ENCODE assay signal across 22 cellular contexts in genomic region chr1:48794815-48795214, GRCh38. TPM values are rescaled to one million over a fixed set of nuclear protein-coding genes. Genes with fewer than 3 reads are reported as not detected.
DNase-seq lines count a peak whose midpoint lies in the region; ATAC-seq, FAIRE-seq and TF ChIP-seq lines count a peak whose summit lies in the region.
"Had no signal": no experiment of that assay in that cellular context is flagged by ENCODE, and none has a peak within 500 bp of the region (broad histone marks: within the 10 kb centered on the region; RNA-seq: fewer than 3 reads in every experiment).

No MANE protein-coding gene starts in this region.

- H3K27ac ChIP-seq in breast epithelium (no peak overlapping the region), substantia nigra (ENCODE audit: low read depth, low read length, poor library complexity, severe bottlenecking) (no peak overlapping the region)
- H3K27ac ChIP-seq: SJCRH30 had no signal

- ATAC-seq in stimulated activated naive CD8-positive, alpha-beta T cell treated with anti-CD3 and anti-CD28 coated beads, Interleukin-15, amount 100 ng/mL, for 72 hours, result peak; percentile 46

- H3K27me3 Mint-ChIP-seq in MCF 10A (ENCODE audit: insufficient read depth, unreplicated experiment) (peaks cover 8% of the 10 kb centered on the region), type B pancreatic cell (peaks cover 29% of the 10 kb centered on the region)
- peaks cover 46% of the 10 kb centered on the region for H3K27me3 Mint-ChIP-seq in stimulated activated naive CD8-positive, alpha-beta T cell treated with anti-CD3 and anti-CD28 coated beads, Interleukin-15, amount 100 ng/mL, for 72 hours

- peaks cover 0 to 10% of the 10 kb centered on the region in 2 donors for H3K4me1 ChIP-seq in breast epithelium
- H3K4me1 ChIP-seq: SJCRH30 had no signal

- TF ChIP-seq CTCF in MCF 10A (IDR thresholded peaks at IDR 0.05; ENCODE audit: unreplicated experiment) (no peak), breast epithelium (IDR thresholded peaks at IDR 0.05) (no peak), NB4 (IDR thresholded peaks at IDR 0.05; ENCODE audit: low read depth, low read length) (no peak), bronchial epithelial cell (IDR thresholded peaks at IDR 0.05; ENCODE audit: insufficient read depth, low read length, severe bottlenecking) (no peak), type B pancreatic cell (conservative IDR thresholded peaks at IDR 0.05) (no peak)

- TF ChIP-seq POLR2A in breast epithelium (IDR thresholded peaks at IDR 0.05), result no peak
- TF ChIP-seq POLR2A in NB4 (IDR thresholded peaks at IDR 0.05; ENCODE audit: extremely low read depth, insufficient read length), result no peak

- H3K27me3 ChIP-seq in breast epithelium (no peaks in the 10 kb centered on the region), bronchial epithelial cell (ENCODE audit: control insufficient read depth, insufficient read depth, low read length) (no peaks in the 10 kb centered on the region)
- H3K27me3 ChIP-seq: SJCRH30 had no signal

- no peak overlapping the region for H3K27ac Mint-ChIP-seq in MCF 10A (ENCODE audit: low read depth, unreplicated experiment)
- H3K27ac Mint-ChIP-seq in stimulated activated naive CD8-positive, alpha-beta T cell treated with anti-CD3 and anti-CD28 coated beads, Interleukin-15, amount 100 ng/mL, for 72 hours, result no peak overlapping the region
- no peak overlapping the region for H3K27ac Mint-ChIP-seq in type B pancreatic cell
- H3K27ac Mint-ChIP-seq: brain, H9 had no signal

- H3K4me3 ChIP-seq in breast epithelium (no peak overlapping the region), NB4 (ENCODE audit: low read depth, low read length) (no peak overlapping the region), bronchial epithelial cell (ENCODE audit: low read depth, low read length) (no peak overlapping the region)
- H3K4me3 ChIP-seq: SJCRH30 had no signal

- H3K36me3 Mint-ChIP-seq in MCF 10A (ENCODE audit: insufficient read depth, unreplicated experiment) (no peaks in the 10 kb centered on the region), type B pancreatic cell (no peaks in the 10 kb centered on the region)
- H3K36me3 Mint-ChIP-seq: brain had no signal

- intact Hi-C loops in MCF 10A (cut with micrococcal nuclease) (no loop called here), breast epithelium (cut with DNase I; ENCODE audit: low total_unique reads) (no loop called here)

- BruUV-seq in MCF 10A (replicated peaks; lab: Mats Ljungman, UMichigan), result no TSS peak

- POLR2A ChIA-PET in MCF 10A (lab: Yijun Ruan, JAX), result no interaction called here

- H3K36me3 ChIP-seq in breast epithelium (no peaks in the 10 kb centered on the region), bronchial epithelial cell (ENCODE audit: control insufficient read depth, insufficient read depth, low read length) (no peaks in the 10 kb centered on the region)
- H3K36me3 ChIP-seq: SJCRH30 had no signal

- CTCF ChIA-PET in MCF 10A (lab: Yijun Ruan, JAX), result no interaction called here

- H3K9me3 ChIP-seq in breast epithelium, result no peaks in the 10 kb centered on the region
- H3K9me3 ChIP-seq: SJCRH30 had no signal

- H3K4me1 Mint-ChIP-seq in MCF 10A (ENCODE audit: insufficient read depth, unreplicated experiment) (no peaks in the 10 kb centered on the region), type B pancreatic cell (ENCODE audit: unreplicated experiment) (peaks cover 4% of the 10 kb centered on the region)
- peaks cover 27% of the 10 kb centered on the region for H3K4me1 Mint-ChIP-seq in stimulated activated naive CD8-positive, alpha-beta T cell treated with anti-CD3 and anti-CD28 coated beads, Interleukin-15, amount 100 ng/mL, for 72 hours

- no peak overlapping the region for H3K4me3 Mint-ChIP-seq in MCF 10A (ENCODE audit: unreplicated experiment)
- H3K4me3 Mint-ChIP-seq in stimulated activated naive CD8-positive, alpha-beta T cell treated with anti-CD3 and anti-CD28 coated beads, Interleukin-15, amount 100 ng/mL, for 72 hours, result no peak overlapping the region
- H3K4me3 Mint-ChIP-seq in type B pancreatic cell, result no peak overlapping the region
- H3K4me3 Mint-ChIP-seq: brain, H9 had no signal

- DNase-seq in MCF 10A (ENCODE audit: unreplicated experiment) (peak; percentile 21), breast epithelium (ENCODE audit: low spot score in 2 of 2) (no peak), NB4 (ENCODE audit: low read depth) (peak; percentile 37), bronchial epithelial cell (ENCODE audit: low read depth) (peak; percentile 72), substantia nigra (lab: John Stamatoyannopoulos, UW) (no peak), NCI-H524 treated with DMSO at 0.1 percent for 48 hours (lab: John Stamatoyannopoulos, UW) (no peak), type B pancreatic cell (ENCODE audit: extremely low spot score, unreplicated experiment) (no peak)
- DNase-seq in stimulated activated naive CD8-positive, alpha-beta T cell treated with anti-CD3 and anti-CD28 coated beads, Interleukin-15, amount 100 ng/mL, for 72 hours, result no peak
- DNase-seq: activated CD4-positive, alpha-beta T cell treated with anti-CD3 and anti-CD28 coated beads, Interleukin-2, amount 50 U/mL, for 1 hour; DND-41; effector memory CD4-positive, alpha-beta T cell; foreskin melanocyte; H9; NCI-H1417; NCI-H2107; NCI-H446; nucleus accumbens; SJCRH30; small intestine; stimulated activated CD4-positive, alpha-beta T cell treated with anti-CD3 and anti-CD28 coated beads, Interleukin-2, amount 100 ng/mL, for 24 hours had no signal

- no peak for FAIRE-seq in bronchial epithelial cell (lab: Jason Lieb, UNC)
- FAIRE-seq: small intestine had no signal

- H3K9me3 Mint-ChIP-seq in MCF 10A (ENCODE audit: unreplicated experiment) (no peaks in the 10 kb centered on the region), type B pancreatic cell (peaks cover 3% of the 10 kb centered on the region)
- H3K9me3 Mint-ChIP-seq in stimulated activated naive CD8-positive, alpha-beta T cell treated with anti-CD3 and anti-CD28 coated beads, Interleukin-15, amount 100 ng/mL, for 72 hours, result no peaks in the 10 kb centered on the region
- H3K9me3 Mint-ChIP-seq: H9 had no signal

RNA-seq across cellular contexts. Expression of gene BEND5, which starts 18.1 kb away (rescaled TPM):
- not detected in 2 replicates for total RNA-seq in MCF 10A (2022)
- 1 to 10 TPM; 3.2 to 7.3 (median 5.9) TPM for total RNA-seq in breast epithelium
- not detected in 2 replicates for total RNA-seq in bronchial epithelial cell
- 4.4 and 10.6 TPM in 2 replicates for total RNA-seq in type B pancreatic cell (ENCODE audit: low replicate concordance)
- total RNA-seq: pulmonary artery endothelial cell had no signal

Comparison
In these comparisons a context has a peak if more than half of its experiments do, and no peak if none do; other contexts are left out.
1. DNase-seq: peak in MCF 10A (single experiment), NB4 (single experiment) and bronchial epithelial cell (single experiment); none in breast epithelium (0 of 2), stimulated activated naive CD8-positive, alpha-beta T cell treated with anti-CD3 and anti-CD28 coated beads, Interleukin-15, amount 100 ng/mL, for 72 hours (0 of 2), substantia nigra (0 of 49), NCI-H524 treated with DMSO at 0.1 percent for 48 hours (single experiment) and type B pancreatic cell (single experiment).